ENCODE assay signal across 8 cellular contexts in the genomic region with DNA sequence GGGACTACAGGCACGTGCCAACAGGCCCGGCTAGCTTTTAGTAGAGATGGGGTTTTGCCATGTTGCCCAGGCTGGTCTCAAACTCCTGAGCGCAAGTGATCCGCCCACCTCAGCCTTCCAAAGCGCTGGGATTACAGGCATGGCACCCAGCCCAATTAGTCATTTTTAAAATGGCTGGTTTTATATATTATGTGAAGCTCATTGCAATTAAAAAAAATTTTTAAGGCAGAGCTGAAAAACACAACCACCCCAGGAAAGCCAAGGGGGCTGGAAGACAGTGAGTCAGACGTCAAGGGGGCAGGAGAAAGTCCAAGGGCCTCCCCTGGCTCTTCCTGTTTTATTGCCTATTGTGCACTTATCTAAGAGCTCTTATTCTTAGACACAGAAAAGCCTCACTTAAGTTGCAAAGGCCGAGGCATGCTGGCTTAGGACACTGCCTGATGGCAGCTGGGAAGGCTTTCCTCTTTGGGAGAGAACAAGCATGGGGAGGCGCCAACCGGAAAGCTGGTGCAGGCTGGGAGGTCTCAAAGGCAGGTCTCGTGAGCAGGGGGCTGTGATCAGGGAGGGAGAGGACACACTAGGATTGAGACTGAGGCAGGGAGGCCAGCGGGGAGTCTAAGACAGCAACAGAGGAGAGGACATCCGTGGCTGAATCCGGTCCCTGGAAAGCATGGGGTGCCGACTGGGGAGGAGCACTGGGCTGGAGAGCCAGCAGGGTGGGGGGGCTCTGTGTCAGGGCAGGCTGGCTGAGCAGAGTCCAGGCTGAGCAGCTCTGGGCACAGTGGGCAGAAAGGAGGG. TPM values are rescaled to one million over a fixed set of nuclear protein-coding genes. Genes with fewer than 3 reads are reported as not detected.
DNase-seq lines count a peak whose midpoint lies in the region; ATAC-seq, FAIRE-seq and TF ChIP-seq lines count a peak whose summit lies in the region.

No MANE protein-coding gene starts in this region.

- H3K9me1 ChIP-seq in keratinocyte (ENCODE audit: control insufficient read depth, extremely low read depth, insufficient read depth, low read length) = no peaks in the 10 kb centered on the region

- dilution Hi-C loops in keratinocyte (cut with MboI; ENCODE audit: extremely low pct_ligation_motif_present, low sequenced_read_pairs) = no loop called here

- peak overlapping the region; percentile 69 for H2AFZ ChIP-seq in keratinocyte (ENCODE audit: control insufficient read depth, low read length)

- H3K4me3 ChIP-seq in ascending aorta (peak overlapping the region in 1 of 2 donors; percentile 22), keratinocyte (ENCODE audit: control insufficient read depth in 2 of 3, extremely low read depth in 1 of 3, insufficient read depth in 2 of 3, low read depth in 1 of 3, low read length in 3 of 3) (no peak overlapping the region), upper lobe of left lung (no peak overlapping the region)

- H3K27ac ChIP-seq in ascending aorta (peak overlapping the region; percentile 70 to 77), keratinocyte (ENCODE audit: control insufficient read depth, insufficient read depth, low read length) (no peak overlapping the region), upper lobe of left lung (peak overlapping the region in 3 of 4 donors; percentile 48 to 73 (median 67))

- WGBS in upper lobe of left lung, 2 donors = 46 to 54% methylated on average over 13 to 14 of the region's 14 CpGs

- no peaks in the 10 kb centered on the region for H3K9me3 ChIP-seq in ascending aorta
- no peaks in the 10 kb centered on the region for H3K9me3 ChIP-seq in keratinocyte (ENCODE audit: control insufficient read depth, low read depth, low read length)
- H3K9me3 ChIP-seq in upper lobe of left lung = no peaks in the 10 kb centered on the region

- H3K4me1 ChIP-seq in ascending aorta (peaks cover 7 to 13% of the 10 kb centered on the region in 2 donors), keratinocyte (ENCODE audit: control insufficient read depth, extremely low read depth, insufficient read depth, low read length) (peaks cover 13% of the 10 kb centered on the region), upper lobe of left lung (peaks cover 16 to 29% (median 21%) of the 10 kb centered on the region in 4 donors)

- H3K36me3 ChIP-seq in ascending aorta = peaks cover 0 to 3% of the 10 kb centered on the region in 2 donors
- H3K36me3 ChIP-seq in keratinocyte (ENCODE audit: control insufficient read depth in 2 of 2, extremely low read depth in 1 of 2, insufficient read depth in 2 of 2, low read length in 2 of 2) = no peaks in the 10 kb centered on the region
- H3K36me3 ChIP-seq in upper lobe of left lung = no peaks in the 10 kb centered on the region

- peak; percentile 71 for FAIRE-seq in keratinocyte (lab: Jason Lieb, UNC)

- H3K79me2 ChIP-seq in keratinocyte (ENCODE audit: control insufficient read depth, insufficient read depth, low read length) = no peaks in the 10 kb centered on the region

- H3K27me3 ChIP-seq in ascending aorta (no peaks in the 10 kb centered on the region), keratinocyte (ENCODE audit: control insufficient read depth, extremely low read depth, insufficient read depth, low read length) (no peaks in the 10 kb centered on the region), upper lobe of left lung (no peaks in the 10 kb centered on the region)

- peak overlapping the region; percentile 1 for H3K9ac ChIP-seq in keratinocyte (ENCODE audit: control insufficient read depth, extremely low read depth, insufficient read depth, low read length)

- TF ChIP-seq CTCF in ascending aorta (IDR thresholded peaks at IDR 0.05) (no peak), keratinocyte (optimal IDR thresholded peaks at IDR 0.05 in 1 of 3, IDR thresholded peaks at IDR 0.05 in 1 of 3, conservative IDR thresholded peaks at IDR 0.05 in 1 of 3; ENCODE audit: extremely low read depth in 1 of 3, insufficient read depth in 2 of 3, low read length in 3 of 3) (no peak), upper lobe of left lung (IDR thresholded peaks at IDR 0.05) (no peak)

- DNase-seq in NCI-H82 (lab: John Stamatoyannopoulos, UW) (peak; percentile 13), NCI-H82 treated with DMSO at 0.1 percent for 48 hours (lab: John Stamatoyannopoulos, UW; ENCODE audit: unreplicated experiment) (no peak), ascending aorta (ENCODE audit: low spot score in 2 of 2) (no peak), keratinocyte (ENCODE audit: low read depth, low spot score) (no peak), upper lobe of left lung (no peak), NAMALWA (ENCODE audit: low spot score) (no peak)
- no peak for DNase-seq in stimulated activated naive CD8-positive, alpha-beta T cell treated with anti-CD3 and anti-CD28 coated beads, Interleukin-15, Interleukin-2, amounts not matched to agents 100 U/mL and 50 U/mL, for 24 hours

- no peaks in the 10 kb centered on the region for H4K20me1 ChIP-seq in keratinocyte (ENCODE audit: control insufficient read depth, extremely low read depth, insufficient read depth, low read length)

- intact Hi-C loops in ascending aorta (cut with DNase I) = no loop called here

- ATAC-seq in upper lobe of left lung (ENCODE audit: low FRiP score in 2 of 2) (peak in 1 of 2 donors; percentile 69), GM19324 (IDR thresholded peaks at IDR 0.05; ENCODE audit: low FRiP score, unreplicated experiment) (no peak)
- ATAC-seq in stimulated activated naive CD8-positive, alpha-beta T cell treated with anti-CD3 and anti-CD28 coated beads, Interleukin-15, Interleukin-2, amounts not matched to agents 100 U/mL and 50 U/mL, for 24 hours = no peak

- no peak for TF ChIP-seq EP300 in upper lobe of left lung (IDR thresholded peaks at IDR 0.05)

- peak in 1 of 4 donors; percentile 42 for TF ChIP-seq POLR2A in upper lobe of left lung (IDR thresholded peaks at IDR 0.05)

- peak overlapping the region; percentile 29 for H3K4me2 ChIP-seq in keratinocyte (ENCODE audit: control insufficient read depth, extremely low read depth, insufficient read depth, low read depth, low read length)

RNA-seq across cellular contexts. Expression of gene OSM, which starts 11.1 kb away (rescaled TPM):
- total RNA-seq in ascending aorta = not detected
- not detected in 3 replicates for polyA plus RNA-seq in keratinocyte
- not detected for polyA plus RNA-seq in keratinocyte (2011; ENCODE audit: low read depth)
- polyA plus RNA-seq in keratinocyte (2011; cell fraction: cytosol; rRNA removed) = not detected in 2 replicates
- 0.14 and 0.23 TPM in 2 replicates for polyA plus RNA-seq in keratinocyte (2011; cell fraction: nucleus; rRNA removed)
- 0.08 TPM in 1 of 2 replicates, not detected in the other for polyA plus RNA-seq in keratinocyte (2012; ENCODE audit: low replicate concordance)
- not detected in 3 replicates for polyA minus RNA-seq in keratinocyte
- polyA minus RNA-seq in keratinocyte (2011; cell fraction: cytosol; rRNA and poly(A)+ RNA removed) = not detected
- polyA minus RNA-seq in keratinocyte (2011; cell fraction: nucleus; rRNA and poly(A)+ RNA removed) = 0.84 TPM in 1 of 2 replicates, not detected in the other
- 10 to 100 TPM in 1 of 6 donors, 1 to 10 TPM in 4, under 1 TPM in 1; 0.98 to 11.7 (median 5.1) TPM for total RNA-seq in upper lobe of left lung

RNA-seq across cellular contexts. Expression of gene CASTOR1, which starts 11.6 kb away (rescaled TPM):
- total RNA-seq in ascending aorta = 55.9 TPM
- 6.7 to 20.0 TPM (median 9.1 TPM) in 3 replicates for polyA plus RNA-seq in keratinocyte
- polyA plus RNA-seq in keratinocyte (2011; ENCODE audit: low read depth) = 0.81 TPM
- 8.4 and 12.7 TPM in 2 replicates for polyA plus RNA-seq in keratinocyte (2011; cell fraction: cytosol; rRNA removed)
- polyA plus RNA-seq in keratinocyte (2011; cell fraction: nucleus; rRNA removed) = 20.0 and 22.1 TPM in 2 replicates
- 7.4 and 13.7 TPM in 2 replicates for polyA plus RNA-seq in keratinocyte (2012; ENCODE audit: low replicate concordance)
- polyA minus RNA-seq in keratinocyte = 8.1 to 12.6 TPM in 2 of 3 replicates, not detected in the other
- 30.7 TPM for polyA minus RNA-seq in keratinocyte (2011; cell fraction: cytosol; rRNA and poly(A)+ RNA removed)
- polyA minus RNA-seq in keratinocyte (2011; cell fraction: nucleus; rRNA and poly(A)+ RNA removed) = 5.5 and 6.6 TPM in 2 replicates
- total RNA-seq in upper lobe of left lung = 10 to 100 TPM in 4 of 6 donors, 1 to 10 TPM in 2; 7.0 to 31.5 (median 22.1) TPM

RNA-seq across cellular contexts. Expression of gene LIF, which starts 31.2 kb away (rescaled TPM):
- not detected for total RNA-seq in ascending aorta
- 1.2 to 14.3 TPM (median 3.1 TPM) in 3 replicates for polyA plus RNA-seq in keratinocyte
- 0.57 TPM for polyA plus RNA-seq in keratinocyte (2011; ENCODE audit: low read depth)
- polyA plus RNA-seq in keratinocyte (2011; cell fraction: cytosol; rRNA removed) = 1.5 and 2.1 TPM in 2 replicates
- 22.1 and 25.6 TPM in 2 replicates for polyA plus RNA-seq in keratinocyte (2011; cell fraction: nucleus; rRNA removed)
- polyA plus RNA-seq in keratinocyte (2012; ENCODE audit: low replicate concordance) = 1.2 and 1.3 TPM in 2 replicates
- 4.6 to 16.8 TPM (median 6.6 TPM) in 3 replicates for polyA minus RNA-seq in keratinocyte
- 3.6 TPM for polyA minus RNA-seq in keratinocyte (2011; cell fraction: cytosol; rRNA and poly(A)+ RNA removed)
- 9.4 and 12.3 TPM in 2 replicates for polyA minus RNA-seq in keratinocyte (2011; cell fraction: nucleus; rRNA and poly(A)+ RNA removed)
- 10 to 100 TPM in 1 of 6 donors, 1 to 10 TPM in 4, under 1 TPM in 1; 0.89 to 16.9 (median 3.8) TPM for total RNA-seq in upper lobe of left lung

RNA-seq across cellular contexts. Expression of gene TBC1D10A, which starts 49.0 kb away (rescaled TPM):
- 107 TPM for total RNA-seq in ascending aorta
- polyA plus RNA-seq in keratinocyte = 15.0 to 27.4 TPM (median 17.8 TPM) in 3 replicates
- polyA plus RNA-seq in keratinocyte (2011; ENCODE audit: low read depth) = 9.0 TPM
- 13.3 and 24.4 TPM in 2 replicates for polyA plus RNA-seq in keratinocyte (2011; cell fraction: cytosol; rRNA removed)
- 35.0 and 48.4 TPM in 2 replicates for polyA plus RNA-seq in keratinocyte (2011; cell fraction: nucleus; rRNA removed)
- polyA plus RNA-seq in keratinocyte (2012; ENCODE audit: low replicate concordance) = 16.3 and 26.8 TPM in 2 replicates
- polyA minus RNA-seq in keratinocyte = 12.1 to 20.4 TPM (median 17.8 TPM) in 3 replicates
- polyA minus RNA-seq in keratinocyte (2011; cell fraction: cytosol; rRNA and poly(A)+ RNA removed) = 27.6 TPM
- 16.2 and 30.5 TPM in 2 replicates for polyA minus RNA-seq in keratinocyte (2011; cell fraction: nucleus; rRNA and poly(A)+ RNA removed)
- total RNA-seq in upper lobe of left lung = 10 to 100 TPM; 22.6 to 61.0 (median 36.2) TPM
